15 cellular contexts compared by ENCODE assay signal in the genomic region with DNA sequence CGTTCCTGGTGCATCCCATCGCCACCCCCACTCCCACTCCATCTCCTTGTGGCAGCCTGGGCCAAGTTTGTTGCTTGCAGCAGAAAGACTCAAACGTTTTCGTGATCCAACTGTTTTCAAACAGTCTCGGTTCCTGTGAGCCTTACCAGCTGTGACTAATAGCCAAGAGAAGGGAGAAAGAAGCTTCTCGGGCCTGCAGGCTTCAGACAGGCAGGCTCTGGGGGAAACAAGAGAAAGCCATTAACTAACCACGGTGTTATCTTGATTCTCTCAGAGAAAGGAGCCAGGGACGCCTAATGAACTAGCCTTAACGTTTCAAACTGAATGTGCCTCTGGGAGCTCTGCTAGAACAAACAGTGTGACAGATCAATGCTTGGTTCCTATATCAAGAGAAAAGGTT.
"Had no signal": no experiment of that assay in that cellular context is flagged by ENCODE, and none has a peak within 500 bp of the region (broad histone marks: within the 10 kb centered on the region; RNA-seq: fewer than 3 reads in every experiment).

No MANE protein-coding gene starts in this region.

- H3K9me3 ChIP-seq: thoracic aorta, upper lobe of right lung had no signal

- H3K27ac ChIP-seq: sigmoid colon, thoracic aorta, upper lobe of right lung had no signal

- H3K27me3 ChIP-seq: sigmoid colon, upper lobe of right lung had no signal

- ATAC-seq: left ventricle myocardium superior, T-helper 17 cell, upper lobe of right lung had no signal

- H3K4me3 ChIP-seq: sigmoid colon, thoracic aorta, upper lobe of right lung had no signal

- DNase-seq: activated CD4-positive, alpha-beta T cell treated with anti-CD3 and anti-CD28 coated beads for 4 hours; activated CD4-positive, alpha-beta T cell treated with anti-CD3 and anti-CD28 coated beads, Interleukin-2, amount 50 U/mL, for 48 hours; activated CD4-positive, CD25-positive, alpha-beta regulatory T cell; activated effector memory CD4-positive, alpha-beta T cell treated with anti-CD3 and anti-CD28 coated beads, Interleukin-2, amount 50 U/mL, for 16 hours; activated naive CD4-positive, alpha-beta T cell treated with anti-CD3 and anti-CD28 coated beads, Interleukin-2, amount 10 ng/mL, durations not matched to agents 7 days and 5 days; amygdala; left ventricle myocardium superior; mammary epithelial cell; posterior cingulate gyrus; sigmoid colon; stimulated activated CD4-positive, alpha-beta T cell treated with anti-CD3 and anti-CD28 coated beads, Interleukin-4, amount 100 ng/mL, for 24 hours; stimulated activated naive CD4-positive, alpha-beta T cell treated with Interleukin-2 at 50 U/mL for 16 hours; T-helper 17 cell; upper lobe of right lung had no signal

- H3K4me1 ChIP-seq: sigmoid colon, upper lobe of right lung had no signal

- H3K36me3 ChIP-seq: sigmoid colon, thoracic aorta, upper lobe of right lung had no signal
